20 cellular contexts compared by ENCODE assay signal in the genomic region with DNA sequence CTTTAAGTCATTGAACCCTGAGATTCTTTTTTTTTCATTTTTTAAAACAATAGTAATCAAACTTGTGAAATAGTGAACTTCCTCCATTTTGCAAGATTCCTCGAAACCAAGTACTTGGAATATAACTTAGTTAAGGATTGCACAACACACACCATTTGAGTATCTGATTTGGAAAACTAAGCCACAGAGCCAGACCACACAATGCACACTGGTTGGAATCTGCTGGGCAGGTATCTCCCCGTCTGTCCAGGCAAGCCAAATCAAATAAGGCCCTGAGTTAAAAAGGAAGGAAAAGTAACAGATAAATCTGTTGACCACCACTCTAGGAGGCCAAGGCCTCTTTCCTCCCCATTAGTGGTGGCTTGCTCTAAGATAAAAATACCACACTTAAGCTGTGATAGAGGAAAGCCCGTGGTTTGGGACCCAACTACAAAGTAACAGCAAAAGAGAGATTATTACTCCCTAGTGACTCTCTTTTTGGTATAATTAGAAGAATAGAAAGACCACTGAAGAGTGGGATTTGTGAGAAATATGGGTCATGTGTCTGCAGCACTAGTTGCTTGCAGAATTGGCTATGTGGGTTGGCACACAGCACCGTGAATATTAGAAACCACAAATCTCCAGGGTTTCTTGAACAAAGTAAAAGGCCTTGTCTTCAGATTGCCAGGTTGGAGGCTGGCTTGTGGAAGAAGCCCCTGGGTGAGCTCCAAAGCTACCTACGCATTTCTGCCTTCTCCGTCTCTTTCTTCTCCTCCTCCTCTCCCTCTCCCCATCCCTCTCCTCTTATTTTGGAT.
DNase-seq lines count a peak whose midpoint lies in the region; ATAC-seq, FAIRE-seq and TF ChIP-seq lines count a peak whose summit lies in the region.
"Had no signal": no experiment of that assay in that cellular context is flagged by ENCODE, and none has a peak within 500 bp of the region (broad histone marks: within the 10 kb centered on the region; RNA-seq: fewer than 3 reads in every experiment).

No MANE protein-coding gene starts in this region.

- no peak for TF ChIP-seq POLR2A in H1 (IDR thresholded peaks at IDR 0.05; ENCODE audit: control extremely low read depth in 1 of 2, low read depth in 2 of 2, low read length in 2 of 2)

- H3K9ac ChIP-seq in H1 (replicated peaks in 1 of 4; ENCODE audit: extremely low read depth in 1 of 4, low read depth in 3 of 4, low read length in 3 of 4) = no peak overlapping the region

- H3K4me1 ChIP-seq in H1 (replicated peaks in 1 of 4; ENCODE audit: control insufficient read depth in 3 of 4, insufficient read depth in 4 of 4, low read length in 3 of 4) (peaks cover 0 to 26% (median 5%) of the 10 kb centered on the region in 4 experiments; a peak in 3 of 7 replicates), lower lobe of right lung (peaks cover 26% of the 10 kb centered on the region)

- DNase-seq in CD1c-positive myeloid dendritic cell (ENCODE audit: extremely low spot score) (peak; percentile 62), OCI-M1 (lab: John Stamatoyannopoulos, UW) (peak; percentile 82), H1 (ENCODE audit: low read depth in 1 of 2, low spot score in 2 of 2) (no peak), lower lobe of right lung (no peak), NOMO-1 (lab: John Stamatoyannopoulos, UW; ENCODE audit: unreplicated experiment in 2 of 2) (no peak), putamen (ENCODE audit: low spot score) (no peak), NAMALWA (ENCODE audit: low spot score) (no peak)
- no peak for DNase-seq in activated CD4-positive, alpha-beta T cell treated with anti-CD3 and anti-CD28 coated beads, Interleukin-2, amount 50 U/mL, for 4 hours
- DNase-seq: activated CD4-positive, alpha-beta T cell treated with anti-CD3 and anti-CD28 coated beads, Interleukin-2, amount 10 ng/mL, durations not matched to agents 24 days and 14 days; activated naive CD8-positive, alpha-beta T cell treated with anti-CD3 and anti-CD28 coated beads for 36 hours; activated T-cell treated with anti-CD3 and anti-CD28 coated beads, Interleukin-2, amount 50 U/mL, for 1 hour; DMS79; hippocampal formation; naive B cell; NCI-H1436 treated with DMSO at 0.1 percent for 48 hours; NCI-H2227 treated with DMSO at 0.1 percent for 48 hours; SIG-M5; substantia nigra; T-helper 9 cell had no signal

- no peak overlapping the region for H2BK5ac ChIP-seq in H1 (ENCODE audit: low read depth, low read length)

- no peaks in the 10 kb centered on the region; the same call in 1 of the 2 replicates for H3K23me2 ChIP-seq in H1 (ENCODE audit: low read depth, low read length)

- no peak overlapping the region for H3K23ac ChIP-seq in H1 (ENCODE audit: insufficient read length)

- H4K8ac ChIP-seq in H1 (ENCODE audit: extremely low read depth, insufficient read depth, low read length) = no peak overlapping the region

- CTCF ChIA-PET in H1 (lab: Charles Lee; ENCODE audit: partially characterized antibody) = interaction anchor here (1.1 to 1.2 kb wide), 2 partner anchors 201 to 260 kb away, joined by 3 read pairs; no protein-coding TSS in a partner anchor

- no peaks in the 10 kb centered on the region for H3K79me1 ChIP-seq in H1 (ENCODE audit: low read depth, low read length)

- H2AFZ ChIP-seq in H1 (ENCODE audit: low read length) = no peak overlapping the region

- H4K91ac ChIP-seq in H1 (replicated peaks; ENCODE audit: insufficient read length, low read length) = no peak overlapping the region

- no peaks in the 10 kb centered on the region for H3K79me2 ChIP-seq in H1 (ENCODE audit: control insufficient read depth in 1 of 2, insufficient read depth in 2 of 2, low read length in 2 of 2)

- no peaks in the 10 kb centered on the region for H4K20me1 ChIP-seq in H1 (replicated peaks in 1 of 2; ENCODE audit: control insufficient read depth in 1 of 2, insufficient read depth in 2 of 2, low read length in 2 of 2)

- POLR2A ChIA-PET in H1 (lab: Charles Lee; ENCODE audit: partially characterized antibody) = no interaction called here

- TF ChIP-seq CTCF in H1 (IDR thresholded peaks at IDR 0.05; ENCODE audit: control extremely low read depth in 1 of 3, insufficient read depth in 1 of 3, low read depth in 1 of 3, low read length in 3 of 3) (no peak), lower lobe of right lung (IDR thresholded peaks at IDR 0.05) (no peak)

- H3K4ac ChIP-seq in H1 (replicated peaks; ENCODE audit: insufficient read length, low read depth, low read length) = no peak overlapping the region

- no peak for TF ChIP-seq RAD21 in H1 (IDR thresholded peaks at IDR 0.05 in 1 of 2, conservative IDR thresholded peaks at IDR 0.05 in 1 of 2; ENCODE audit: low read depth in 2 of 2, low read length in 2 of 2)

- no peak overlapping the region for H3K18ac ChIP-seq in H1 (ENCODE audit: extremely low read depth, low read length)

- H3K36me3 ChIP-seq in H1 (ENCODE audit: control insufficient read depth in 2 of 4, insufficient read depth in 4 of 4, low read length in 3 of 4) = no peaks in the 10 kb centered on the region
- H3K36me3 ChIP-seq in lower lobe of right lung = no peaks in the 10 kb centered on the region

- H3K27ac ChIP-seq in H1 (ENCODE audit: low read depth, low read length) (no peak overlapping the region), lower lobe of right lung (no peak overlapping the region)
- H3K27ac ChIP-seq: coronary artery had no signal

- H3K14ac ChIP-seq in H1 (ENCODE audit: insufficient read length) = no peak overlapping the region

- no peak for TF ChIP-seq EP300 in H1 (IDR thresholded peaks at IDR 0.05; ENCODE audit: borderline replicate concordance in 1 of 2, low read depth in 2 of 2, low read length in 2 of 2)

- H3K4me2 ChIP-seq in H1 (ENCODE audit: insufficient read depth in 1 of 2, low read depth in 2 of 2, low read length in 2 of 2) = no peak overlapping the region

- intact Hi-C loops in lower lobe of right lung (cut with DNase I) = no loop called here

- H3K56ac ChIP-seq in H1 (replicated peaks; ENCODE audit: insufficient read length, low read depth, low read length) = no peak overlapping the region

- no peak overlapping the region for H2BK120ac ChIP-seq in H1 (replicated peaks; ENCODE audit: low read depth, low read length)

- no peak for FAIRE-seq in H1 (lab: Jason Lieb, UNC)

- WGBS in H1 (ENCODE audit: extremely low coverage in 1 of 2, insufficient coverage in 1 of 2, insufficient read length in 1 of 2, insufficient replicate concordance in 2 of 2, low coverage in 1 of 2, low lambda C conversion rate in 2 of 2, missing lambda C conversion rate in 1 of 2), 2 experiments = 92% methylated on average over 6 of the region's 6 CpGs; no CpG with 5 or more reads in 1 of the 2 experiments

- H2BK20ac ChIP-seq in H1 (ENCODE audit: low read length) = no peak overlapping the region

- no peak overlapping the region for H2BK12ac ChIP-seq in H1 (ENCODE audit: low read depth, low read length)

- H2AK5ac ChIP-seq in H1 (ENCODE audit: low read depth, low read length) = no peak overlapping the region

- no peaks in the 10 kb centered on the region for H3K27me3 ChIP-seq in H1 (replicated peaks in 1 of 4; ENCODE audit: control insufficient read depth in 3 of 4, extremely low read depth in 1 of 4, insufficient read depth in 3 of 4, low read length in 3 of 4)
- no peaks in the 10 kb centered on the region for H3K27me3 ChIP-seq in lower lobe of right lung (ENCODE audit: low read depth)

- H4K5ac ChIP-seq in H1 (ENCODE audit: insufficient read length, low read depth, low read length) = no peak overlapping the region

- peak; percentile 54 to 63 for ATAC-seq in lower lobe of right lung

- H2BK15ac ChIP-seq in H1 (ENCODE audit: low read length) = no peak overlapping the region

- H3K4me3 ChIP-seq in H1 (ENCODE audit: extremely low read depth in 1 of 4, insufficient read depth in 2 of 4, low read depth in 3 of 4, low read length in 4 of 4) (no peak overlapping the region), lower lobe of right lung (no peak overlapping the region)
- H3K4me3 ChIP-seq: coronary artery had no signal

- H3K9me3 ChIP-seq in H1 (ENCODE audit: insufficient read depth in 2 of 2, low read depth in 1 of 2, low read length in 1 of 2) (no peaks in the 10 kb centered on the region), lower lobe of right lung (no peaks in the 10 kb centered on the region)

TF ChIP-seq in H1, 55 proteins besides CTCF, POLR2A, EP300 and RAD21 (continues in another document):
- peak; percentile 29; the same call in 1 of the 2 replicates for TF ChIP-seq CEBPB (IDR thresholded peaks at IDR 0.05; ENCODE audit: low read depth, low read length)

Comparison
In these comparisons a context has a peak if more than half of its experiments do, and no peak if none do; other contexts are left out.
1. DNase-seq: peak in CD1c-positive myeloid dendritic cell (single experiment) and OCI-M1 (single experiment); none in H1 (0 of 2), lower lobe of right lung (single experiment), NOMO-1 (0 of 2), putamen (single experiment), activated CD4-positive, alpha-beta T cell treated with anti-CD3 and anti-CD28 coated beads, Interleukin-2, amount 50 U/mL, for 4 hours (0 of 2) and NAMALWA (single experiment).